ENCODE assay signal across 14 cellular contexts in genomic region chr6:44504321-44504761, GRCh38.
"Had no signal": no experiment of that assay in that cellular context is flagged by ENCODE, and none has a peak within 500 bp of the region (broad histone marks: within the 10 kb centered on the region; RNA-seq: fewer than 3 reads in every experiment).

No MANE protein-coding gene starts in this region.

- H3K36me3 Mint-ChIP-seq: stimulated activated effector memory CD8-positive, alpha-beta T cell treated with anti-CD3 and anti-CD28 coated beads, Interleukin-12 subunit alpha, Interleukin-12 subunit beta, amount 100 ng/mL, for 72 hours; WTC11 had no signal

- H3K9me3 Mint-ChIP-seq: activated naive CD4-positive, alpha-beta T cell treated with anti-CD3 and anti-CD28 coated beads for 36 hours; activated naive CD8-positive, alpha-beta T cell treated with anti-CD3 and anti-CD28 coated beads, Interleukin-2, amount 50 U/mL, for 24 hours; stimulated activated effector memory CD8-positive, alpha-beta T cell treated with anti-CD3 and anti-CD28 coated beads, Interleukin-12 subunit alpha, Interleukin-12 subunit beta, amount 100 ng/mL, for 72 hours had no signal

- ATAC-seq: activated CD8-positive, alpha-beta T cell treated with anti-CD3 and anti-CD28 coated beads, Interleukin-2, amount 10 ng/mL, durations not matched to agents 7 days and 5 days; activated naive CD8-positive, alpha-beta T cell treated with anti-CD3 and anti-CD28 coated beads, Interleukin-2, amount 50 U/mL, for 24 hours; foreskin keratinocyte; left colon; stimulated activated effector memory CD8-positive, alpha-beta T cell treated with anti-CD3 and anti-CD28 coated beads, Interleukin-12 subunit alpha, Interleukin-12 subunit beta, amount 100 ng/mL, for 72 hours; WTC11 had no signal

- H3K4me1 Mint-ChIP-seq: activated naive CD8-positive, alpha-beta T cell treated with anti-CD3 and anti-CD28 coated beads, Interleukin-2, amount 50 U/mL, for 24 hours; neural crest cell; stimulated activated effector memory CD8-positive, alpha-beta T cell treated with anti-CD3 and anti-CD28 coated beads, Interleukin-12 subunit alpha, Interleukin-12 subunit beta, amount 100 ng/mL, for 72 hours had no signal

- H3K4me3 ChIP-seq: esophagus squamous epithelium, thoracic aorta had no signal

- H3K27me3 Mint-ChIP-seq: activated naive CD8-positive, alpha-beta T cell treated with anti-CD3 and anti-CD28 coated beads, Interleukin-2, amount 50 U/mL, for 24 hours had no signal

- H3K4me1 ChIP-seq: foreskin keratinocyte, parathyroid adenoma had no signal

- H3K27me3 ChIP-seq: esophagus squamous epithelium, foreskin keratinocyte had no signal

- H3K27ac ChIP-seq: esophagus squamous epithelium, foreskin keratinocyte, parathyroid adenoma, thoracic aorta had no signal

- H3K9ac ChIP-seq: parathyroid adenoma had no signal

- H3K36me3 ChIP-seq: esophagus squamous epithelium, thoracic aorta had no signal

- H2AFZ ChIP-seq: parathyroid adenoma had no signal

- DNase-seq: activated CD4-positive, alpha-beta T cell treated with anti-CD3 and anti-CD28 coated beads for 48 hours; activated CD8-positive, alpha-beta T cell treated with anti-CD3 and anti-CD28 coated beads, Interleukin-2, amount 10 ng/mL, durations not matched to agents 7 days and 5 days; activated naive CD4-positive, alpha-beta T cell treated with anti-CD3 and anti-CD28 coated beads for 36 hours; activated naive CD8-positive, alpha-beta T cell treated with anti-CD3 and anti-CD28 coated beads, Interleukin-2, amount 50 U/mL, for 24 hours; effector CD8-positive, alpha-beta T cell; esophagus squamous epithelium; foreskin keratinocyte; left colon; T-helper 2 cell had no signal

- H3K79me2 ChIP-seq: parathyroid adenoma had no signal

- H3K27ac Mint-ChIP-seq: activated CD8-positive, alpha-beta T cell treated with anti-CD3 and anti-CD28 coated beads, Interleukin-2, amount 10 ng/mL, durations not matched to agents 7 days and 5 days; activated naive CD4-positive, alpha-beta T cell treated with anti-CD3 and anti-CD28 coated beads for 36 hours; activated naive CD8-positive, alpha-beta T cell treated with anti-CD3 and anti-CD28 coated beads, Interleukin-2, amount 50 U/mL, for 24 hours; stimulated activated effector memory CD8-positive, alpha-beta T cell treated with anti-CD3 and anti-CD28 coated beads, Interleukin-12 subunit alpha, Interleukin-12 subunit beta, amount 100 ng/mL, for 72 hours; WTC11 had no signal

- H3K9me3 ChIP-seq: esophagus squamous epithelium, thoracic aorta had no signal

- H3K4me3 Mint-ChIP-seq: activated CD8-positive, alpha-beta T cell treated with anti-CD3 and anti-CD28 coated beads, Interleukin-2, amount 10 ng/mL, durations not matched to agents 7 days and 5 days; activated naive CD4-positive, alpha-beta T cell treated with anti-CD3 and anti-CD28 coated beads for 36 hours; activated naive CD8-positive, alpha-beta T cell treated with anti-CD3 and anti-CD28 coated beads, Interleukin-2, amount 50 U/mL, for 24 hours; neural crest cell; stimulated activated effector memory CD8-positive, alpha-beta T cell treated with anti-CD3 and anti-CD28 coated beads, Interleukin-12 subunit alpha, Interleukin-12 subunit beta, amount 100 ng/mL, for 72 hours; WTC11 had no signal
